Comparison of ENCODE assay signal across 8 cellular contexts in the genomic region with DNA sequence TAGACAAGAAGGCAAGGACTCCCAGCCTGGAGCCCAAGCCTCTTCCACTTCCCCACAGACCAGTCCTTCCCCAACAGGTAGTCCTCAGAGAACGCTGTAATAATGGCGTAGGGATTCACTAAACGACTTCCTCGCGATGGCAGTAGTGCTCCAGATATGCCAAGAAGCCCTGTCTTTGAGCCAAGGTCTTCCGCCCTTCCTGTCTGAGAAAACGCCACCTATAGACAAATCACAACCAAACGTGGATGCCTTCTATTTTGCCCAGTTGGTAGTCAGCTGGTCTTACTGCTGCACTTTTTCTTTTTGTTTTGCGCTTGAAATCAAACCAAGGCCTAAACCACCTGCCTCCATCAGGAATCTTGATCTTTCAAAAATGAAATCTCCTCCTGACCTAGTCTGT.
DNase-seq lines count a peak whose midpoint lies in the region; ATAC-seq lines count a peak whose summit lies in the region.

No MANE protein-coding gene starts in this region.

- no peaks in the 10 kb centered on the region for H3K9me3 ChIP-seq in SJSA1 (replicated peaks)
- H3K9me3 ChIP-seq in right cardiac atrium (ENCODE audit: control insufficient read depth, low read length) = no peaks in the 10 kb centered on the region

- H3K4me3 ChIP-seq in SJSA1 (peak overlapping the region; percentile 40), right cardiac atrium (ENCODE audit: low read length) (no peak overlapping the region)

- intact Hi-C loops in right cardiac atrium (cut with DNase I) = no loop called here

- H3K27ac ChIP-seq in SJSA1 (peak overlapping the region; percentile 97), right cardiac atrium (ENCODE audit: low read length) (no peak overlapping the region)

- no peaks in the 10 kb centered on the region for H3K27me3 ChIP-seq in SJSA1 (replicated peaks)
- H3K27me3 ChIP-seq in right cardiac atrium (ENCODE audit: control insufficient read depth, insufficient read depth) = no peaks in the 10 kb centered on the region

- H3K36me3 ChIP-seq in SJSA1 = no peaks in the 10 kb centered on the region

- 88% methylated on average over 9 of the region's 9 CpGs for WGBS in right cardiac atrium

- H3K4me1 ChIP-seq in SJSA1 (replicated peaks) (peaks cover 14% of the 10 kb centered on the region), right cardiac atrium (ENCODE audit: control insufficient read depth, insufficient read depth, low read length) (no peaks in the 10 kb centered on the region)

- ATAC-seq in HG02571 (IDR thresholded peaks at IDR 0.05; ENCODE audit: unreplicated experiment) (peak; percentile 62), right cardiac atrium (peak in 1 of 2 donors; percentile 95), GM21528 (IDR thresholded peaks at IDR 0.05; ENCODE audit: low FRiP score, unreplicated experiment) (no peak), HG03442 (IDR thresholded peaks at IDR 0.05; ENCODE audit: unreplicated experiment) (no peak)

- peak; percentile 74 for DNase-seq in DMS53 treated with DMSO at 0.1 percent for 48 hours (lab: John Stamatoyannopoulos, UW; ENCODE audit: unreplicated experiment)
- DNase-seq in SJSA1 (ENCODE audit: low read depth in 1 of 2, low spot score in 2 of 2) = peak; percentile 51 to 57
- peak in 2 of 3 donors; percentile 63 to 81 for DNase-seq in right cardiac atrium
- no peak for DNase-seq in LoVo (ENCODE audit: low spot score)
- no peak for DNase-seq in NCI-H146 (lab: John Stamatoyannopoulos, UW)

Comparison
In these comparisons a context has a peak if more than half of its experiments do, and no peak if none do; other contexts are left out.
1. DNase-seq: peak in DMS53 treated with DMSO at 0.1 percent for 48 hours (single experiment), SJSA1 (2 of 2) and right cardiac atrium (2 of 3); none in LoVo (single experiment) and NCI-H146 (single experiment).